Comparison of ENCODE assay signal across 23 cellular contexts in the genomic region with DNA sequence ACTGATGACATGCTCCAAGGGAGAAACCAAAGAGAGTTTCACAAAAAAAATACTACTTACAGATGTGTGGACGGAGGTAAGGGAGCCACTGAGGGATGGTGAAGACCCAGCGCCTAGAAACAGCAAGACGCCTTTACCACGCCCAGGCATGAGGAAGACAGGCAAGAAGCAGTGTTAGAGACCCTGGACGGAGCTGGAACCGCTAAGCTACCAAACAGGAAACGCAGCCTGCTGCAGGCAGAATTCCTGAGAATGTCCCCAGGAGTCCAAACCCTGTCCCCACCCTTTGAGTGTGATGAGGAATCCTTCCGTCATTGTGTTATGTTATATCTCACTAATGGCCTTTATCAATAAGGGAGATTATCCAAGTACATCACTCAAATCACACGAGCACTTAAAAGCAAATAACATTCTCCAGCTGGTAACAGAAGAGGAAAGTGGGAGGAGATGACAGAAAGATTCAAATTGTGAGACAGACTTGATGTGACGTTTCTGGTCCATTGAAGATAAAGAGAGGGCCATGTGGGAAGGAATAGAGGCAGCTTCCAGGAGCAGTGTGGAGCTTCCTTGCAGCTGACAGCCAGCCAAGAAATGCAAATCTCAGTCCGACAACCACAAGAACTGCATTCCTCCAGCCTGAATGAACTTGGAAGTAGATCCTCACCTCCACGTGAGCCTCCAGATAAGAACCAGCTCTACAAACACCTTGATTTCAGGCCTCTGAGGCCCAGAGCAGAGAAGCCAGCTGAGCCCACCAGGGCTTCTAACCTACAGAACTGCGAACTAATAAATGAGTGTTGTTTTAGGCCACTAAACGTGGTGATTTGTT. TPM values are rescaled to one million over a fixed set of nuclear protein-coding genes. Genes with fewer than 3 reads are reported as not detected.
DNase-seq lines count a peak whose midpoint lies in the region; ATAC-seq, FAIRE-seq and TF ChIP-seq lines count a peak whose summit lies in the region.
"Had no signal": no experiment of that assay in that cellular context is flagged by ENCODE, and none has a peak within 500 bp of the region (broad histone marks: within the 10 kb centered on the region; RNA-seq: fewer than 3 reads in every experiment).

No MANE protein-coding gene starts in this region.

- H3K27me3 ChIP-seq in bronchial epithelial cell (ENCODE audit: control insufficient read depth, insufficient read depth, low read length): no peaks in the 10 kb centered on the region

- peak; percentile 7 for DNase-seq in A172 (ENCODE audit: low spot score)
- DNase-seq in HTR-8/SVneo (ENCODE audit: insufficient read length, low spot score): no peak
- no peak for DNase-seq in bronchial epithelial cell (ENCODE audit: low read depth)
- peak; percentile 10 for DNase-seq in iris pigment epithelial cell (ENCODE audit: low read depth)
- DNase-seq in cortex of kidney (lab: John Stamatoyannopoulos, UW): no peak
- no peak for DNase-seq in T1000 (lab: John Stamatoyannopoulos, UW)
- DNase-seq in NCI-H1105 (lab: John Stamatoyannopoulos, UW): no peak
- DNase-seq: 8988T; Calu3; DMS79 treated with DMSO at 0.1 percent for 48 hours; GM23248; HCEC 1CT; MM.1S; NCI-H1417; NCI-H1694; NCI-H2029 treated with DMSO at 0.1 percent for 48 hours; NCI-H2171; NCI-H526; NCI-H82; NK-92 treated with Interleukin-12 subunit alpha and Interleukin-12 subunit beta, amount 100 ng/mL, for 24 hours; PC-3 had no signal

- no peak for ATAC-seq in HG02610 (IDR thresholded peaks at IDR 0.05; ENCODE audit: unreplicated experiment)
- ATAC-seq: PC-3, SK-N-SH treated with all-trans-retinoic acid at 6 μM for 48 hours had no signal

- H3K36me3 ChIP-seq in bronchial epithelial cell (ENCODE audit: control insufficient read depth, insufficient read depth, low read length): no peaks in the 10 kb centered on the region

- FAIRE-seq in HTR-8/SVneo (lab: Jason Lieb, UNC) (peak; percentile 48), bronchial epithelial cell (lab: Jason Lieb, UNC) (peak; percentile 52)

- TF ChIP-seq CTCF in bronchial epithelial cell (IDR thresholded peaks at IDR 0.05; ENCODE audit: insufficient read depth, low read length, severe bottlenecking): no peak

- H3K4me3 ChIP-seq in bronchial epithelial cell (ENCODE audit: low read depth, low read length): no peak overlapping the region
- H3K4me3 ChIP-seq: GM23248 had no signal

RNA-seq across cellular contexts. Expression of a gene that starts 19.1 kb away (rescaled TPM):
- total RNA-seq in A172 (2014; rRNA removed; shearing (Covaris generic)): not detected in 2 replicates
- 1.0 and 1.8 TPM in 2 replicates for total RNA-seq in bronchial epithelial cell
- total RNA-seq: GM23248, PC-3 had no signal

Comparison
In these comparisons a context has a peak if more than half of its experiments do, and no peak if none do; other contexts are left out.
1. DNase-seq: peak in A172 (single experiment) and iris pigment epithelial cell (single experiment); none in HTR-8/SVneo (single experiment), bronchial epithelial cell (single experiment), cortex of kidney (single experiment), T1000 (single experiment) and NCI-H1105 (single experiment).